Comparison of ENCODE assay signal across 1 cellular context in the genomic region with DNA sequence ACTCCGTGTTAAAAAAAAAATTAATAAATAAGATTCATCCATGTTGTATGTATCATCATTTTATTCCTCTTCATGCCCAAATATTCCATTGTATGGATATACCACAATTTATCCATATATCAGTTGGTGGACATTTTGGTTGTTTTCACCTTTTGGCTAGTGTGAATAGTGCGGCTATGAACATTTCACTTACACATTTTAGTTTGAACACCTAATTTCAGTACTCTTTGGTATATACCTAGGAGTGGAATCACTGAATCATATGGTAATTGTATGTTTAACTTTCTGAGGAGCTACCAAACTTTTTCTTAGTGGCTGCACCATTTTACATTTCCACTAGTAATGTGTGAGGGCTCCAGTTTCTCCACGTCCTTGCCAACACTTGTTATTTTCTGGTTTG.
TF ChIP-seq lines count a peak whose summit lies in the region.

No MANE protein-coding gene starts in this region.

TF ChIP-seq in HepG2, 621 proteins besides CTCF, POLR2A, EP300 and RAD21:
- TF ChIP-seq ZNF7 (CRISPR knock-in tag; IDR thresholded peaks at IDR 0.05) (peak; percentile 78; the same call in 1 of the 2 replicates), NBN (conservative IDR thresholded peaks at IDR 0.05) (no peak), FIP1L1 (IDR thresholded peaks at IDR 0.05; ENCODE audit: borderline replicate concordance, insufficient read depth, low read depth, low read length) (no peak)
